26 cellular contexts compared by ENCODE assay signal in the genomic region with DNA sequence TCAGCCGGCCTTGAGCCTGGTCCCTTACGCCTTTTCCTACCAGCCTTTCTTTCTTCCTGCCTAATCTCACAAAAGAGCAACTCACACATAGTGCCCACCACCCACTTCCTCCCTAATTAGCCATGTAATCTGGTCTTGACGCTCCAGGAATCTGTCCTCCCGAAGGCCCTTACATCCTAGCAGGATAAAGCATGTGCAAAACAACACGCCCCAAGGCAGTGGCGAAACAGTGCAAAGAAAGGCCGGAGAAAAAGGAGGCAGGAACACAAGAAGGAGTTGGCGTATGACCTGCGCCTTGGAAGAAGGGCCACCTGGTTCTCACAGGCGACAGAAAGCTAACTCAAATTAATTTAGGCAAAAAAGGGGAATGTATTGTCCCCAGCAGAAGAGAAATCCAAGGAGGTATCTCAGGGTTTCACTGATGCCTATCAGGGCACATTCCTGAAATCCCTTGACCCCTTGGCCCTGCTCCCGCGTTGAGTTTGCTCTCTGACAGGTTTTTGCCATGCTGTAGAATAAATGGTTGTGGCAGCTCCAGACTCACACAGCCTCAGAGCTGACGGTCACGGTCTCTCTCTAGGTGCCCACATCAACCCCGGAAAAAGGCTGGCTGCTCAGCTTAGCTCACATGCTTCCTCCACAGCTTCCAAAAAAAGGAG.
DNase-seq lines count a peak whose midpoint lies in the region; ATAC-seq and TF ChIP-seq lines count a peak whose summit lies in the region.
"Had no signal": no experiment of that assay in that cellular context is flagged by ENCODE, and none has a peak within 500 bp of the region (broad histone marks: within the 10 kb centered on the region; RNA-seq: fewer than 3 reads in every experiment).

No MANE protein-coding gene starts in this region.

- no peak for ATAC-seq in HG02973 (IDR thresholded peaks at IDR 0.05; ENCODE audit: unreplicated experiment)
- ATAC-seq in upper lobe of left lung (ENCODE audit: low FRiP score in 2 of 2) = no peak
- ATAC-seq in GM18909 (IDR thresholded peaks at IDR 0.05; ENCODE audit: poor library complexity, unreplicated experiment) = no peak
- ATAC-seq: activated CD4-positive, CD25-positive, alpha-beta regulatory T cell treated with anti-CD3 and anti-CD28 coated beads, Interleukin-2, amount 50 U/mL, for 24 hours; activated T-helper 17 cell treated with anti-CD3 and anti-CD28 coated beads, Interleukin-2, amount 50 U/mL, for 72 hours; esophagus mucosa; left colon; T-cell had no signal

- H2AFZ ChIP-seq in neuron (ENCODE audit: low read depth, low read length) = peak overlapping the region; percentile 37
- H2AFZ ChIP-seq: GM23248 had no signal

- DNase-seq in WERI-Rb-1 = peak; percentile 37
- DNase-seq in iPS-NIHi7 (ENCODE audit: extremely low spot score) = peak; percentile 49
- DNase-seq in NCI-H748 (lab: John Stamatoyannopoulos, UW; ENCODE audit: unreplicated experiment) = no peak
- no peak for DNase-seq in upper lobe of left lung
- DNase-seq: activated CD4-positive, alpha-beta memory T cell treated with anti-CD3 and anti-CD28 coated beads for 36 hours; activated CD8-positive, alpha-beta memory T cell treated with anti-CD3 and anti-CD28 coated beads, Interleukin-2, amount 50 U/mL, for 48 hours; amygdala; C1 segment of cervical spinal cord; effector memory CD4-positive, alpha-beta T cell; foreskin fibroblast; GM23248; left colon; NCI-H1417; NCI-H2029 treated with DMSO at 0.1 percent for 48 hours; NCI-H2227 treated with DMSO at 0.1 percent for 48 hours; NCI-H69; T-cell; transverse colon had no signal

- TF ChIP-seq EP300 in upper lobe of left lung (IDR thresholded peaks at IDR 0.05) = no peak

- H3K36me3 ChIP-seq in WERI-Rb-1 (no peaks in the 10 kb centered on the region), neuron (ENCODE audit: insufficient read depth, low read length) (no peaks in the 10 kb centered on the region), upper lobe of left lung (no peaks in the 10 kb centered on the region)
- H3K36me3 ChIP-seq: SJSA1, transverse colon had no signal

- TF ChIP-seq CTCF in WERI-Rb-1 (IDR thresholded peaks at IDR 0.05; ENCODE audit: low read depth, low read length) = no peak
- TF ChIP-seq CTCF in upper lobe of left lung (IDR thresholded peaks at IDR 0.05) = no peak

- H3K27me3 ChIP-seq in WERI-Rb-1 (ENCODE audit: insufficient read depth, low read depth, severe bottlenecking) = no peaks in the 10 kb centered on the region
- no peaks in the 10 kb centered on the region for H3K27me3 ChIP-seq in neuron (ENCODE audit: insufficient read depth, low read length)
- no peaks in the 10 kb centered on the region for H3K27me3 ChIP-seq in upper lobe of left lung
- H3K27me3 ChIP-seq: SJSA1, transverse colon had no signal

- no peak overlapping the region for H3K4me3 ChIP-seq in WERI-Rb-1 (ENCODE audit: low read depth, low read length)
- H3K4me3 ChIP-seq in neuron (ENCODE audit: low read length) = no peak overlapping the region
- H3K4me3 ChIP-seq in upper lobe of left lung = no peak overlapping the region
- H3K4me3 ChIP-seq: GM23248, SJSA1, transverse colon had no signal

- H3K27ac ChIP-seq in WERI-Rb-1 (no peak overlapping the region), upper lobe of left lung (no peak overlapping the region)
- H3K27ac ChIP-seq: GM23248, KMS-11, SJSA1, transverse colon had no signal

- WGBS in upper lobe of left lung, 2 donors = 79 to 81% methylated on average over 15 of the region's 15 CpGs

- no peak for TF ChIP-seq POLR2A in upper lobe of left lung (IDR thresholded peaks at IDR 0.05)

- H3K4me1 ChIP-seq in neuron (ENCODE audit: insufficient read depth, low read length) (peaks cover 12% of the 10 kb centered on the region), upper lobe of left lung (no peaks in the 10 kb centered on the region)
- H3K4me1 ChIP-seq: transverse colon had no signal

- H3K9me3 ChIP-seq in WERI-Rb-1 (ENCODE audit: severe bottlenecking) (no peaks in the 10 kb centered on the region), neuron (ENCODE audit: low read length) (no peaks in the 10 kb centered on the region), upper lobe of left lung (no peaks in the 10 kb centered on the region)
- H3K9me3 ChIP-seq: SJSA1, transverse colon had no signal

Comparison
In these comparisons a context has a peak if more than half of its experiments do, and no peak if none do; other contexts are left out.
1. DNase-seq: peak in WERI-Rb-1 (single experiment) and iPS-NIHi7 (single experiment); none in NCI-H748 (single experiment) and upper lobe of left lung (0 of 2).